In the genomic region with DNA sequence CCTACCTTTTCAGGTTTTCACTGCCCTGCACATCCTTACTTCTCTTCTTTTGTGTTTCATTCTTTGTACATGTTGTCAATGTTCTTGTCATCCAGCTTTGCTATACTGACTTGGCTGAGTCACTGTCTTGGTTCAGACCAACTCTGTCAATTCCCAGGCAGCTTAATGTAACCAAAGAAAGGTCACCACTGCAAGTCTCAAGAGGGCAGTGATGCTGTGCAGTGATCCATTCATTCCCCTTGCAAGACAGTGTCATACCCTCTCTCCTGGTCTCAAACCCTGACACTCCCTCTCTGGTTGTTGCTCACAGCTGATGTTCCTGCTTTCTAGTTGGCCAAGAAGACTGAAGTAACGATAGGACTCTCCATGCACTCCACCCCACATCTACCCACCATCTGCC, we compare ENCODE assay signal across 2 cellular contexts.
TF ChIP-seq lines count a peak whose summit lies in the region.

No MANE protein-coding gene starts in this region.

TF ChIP-seq in A549, 52 proteins besides CTCF, POLR2A, EP300 and RAD21 (continued from another document):
- TF ChIP-seq MYC (IDR thresholded peaks at IDR 0.05; ENCODE audit: borderline replicate concordance, low read length) (no peak), SMC3 (IDR thresholded peaks at IDR 0.05) (no peak), JUNB (IDR thresholded peaks at IDR 0.05) (no peak), ZSCAN20 (CRISPR knock-in tag; IDR thresholded peaks at IDR 0.05) (no peak), CBX2 (IDR thresholded peaks at IDR 0.05; ENCODE audit: borderline replicate concordance, low read depth) (no peak), ZNF302 (CRISPR knock-in tag; IDR thresholded peaks at IDR 0.05) (no peak), CHD4 (IDR thresholded peaks at IDR 0.05; ENCODE audit: borderline replicate concordance) (no peak), EHMT2 (IDR thresholded peaks at IDR 0.05; ENCODE audit: low read depth) (no peak), FOXS1 (CRISPR knock-in tag; IDR thresholded peaks at IDR 0.05) (no peak), CHD2 (IDR thresholded peaks at IDR 0.05; ENCODE audit: low read length, partially characterized antibody) (no peak), HOXA7 (CRISPR knock-in tag; IDR thresholded peaks at IDR 0.05) (no peak), HEYL (CRISPR knock-in tag; IDR thresholded peaks at IDR 0.05) (no peak), MAFK (IDR thresholded peaks at IDR 0.05; ENCODE audit: partially characterized antibody) (no peak), RARB (CRISPR knock-in tag; IDR thresholded peaks at IDR 0.05) (no peak)
- TF ChIP-seq, protein P1, sequence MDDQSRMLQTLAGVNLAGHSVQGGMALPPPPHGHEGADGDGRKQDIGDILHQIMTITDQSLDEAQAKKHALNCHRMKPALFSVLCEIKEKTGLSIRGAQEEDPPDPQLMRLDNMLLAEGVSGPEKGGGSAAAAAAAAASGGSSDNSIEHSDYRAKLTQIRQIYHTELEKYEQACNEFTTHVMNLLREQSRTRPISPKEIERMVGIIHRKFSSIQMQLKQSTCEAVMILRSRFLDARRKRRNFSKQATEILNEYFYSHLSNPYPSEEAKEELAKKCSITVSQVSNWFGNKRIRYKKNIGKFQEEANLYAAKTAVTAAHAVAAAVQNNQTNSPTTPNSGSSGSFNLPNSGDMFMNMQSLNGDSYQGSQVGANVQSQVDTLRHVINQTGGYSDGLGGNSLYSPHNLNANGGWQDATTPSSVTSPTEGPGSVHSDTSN (IDR thresholded peaks at IDR 0.05): no peak
- TF ChIP-seq, protein P2, sequence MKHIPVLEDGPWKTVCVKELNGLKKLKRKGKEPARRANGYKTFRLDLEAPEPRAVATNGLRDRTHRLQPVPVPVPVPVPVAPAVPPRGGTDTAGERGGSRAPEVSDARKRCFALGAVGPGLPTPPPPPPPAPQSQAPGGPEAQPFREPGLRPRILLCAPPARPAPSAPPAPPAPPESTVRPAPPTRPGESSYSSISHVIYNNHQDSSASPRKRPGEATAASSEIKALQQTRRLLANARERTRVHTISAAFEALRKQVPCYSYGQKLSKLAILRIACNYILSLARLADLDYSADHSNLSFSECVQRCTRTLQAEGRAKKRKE (CRISPR knock-in tag; IDR thresholded peaks at IDR 0.05; ENCODE audit: low read depth): no peak
- TF ChIP-seq, protein P3, sequence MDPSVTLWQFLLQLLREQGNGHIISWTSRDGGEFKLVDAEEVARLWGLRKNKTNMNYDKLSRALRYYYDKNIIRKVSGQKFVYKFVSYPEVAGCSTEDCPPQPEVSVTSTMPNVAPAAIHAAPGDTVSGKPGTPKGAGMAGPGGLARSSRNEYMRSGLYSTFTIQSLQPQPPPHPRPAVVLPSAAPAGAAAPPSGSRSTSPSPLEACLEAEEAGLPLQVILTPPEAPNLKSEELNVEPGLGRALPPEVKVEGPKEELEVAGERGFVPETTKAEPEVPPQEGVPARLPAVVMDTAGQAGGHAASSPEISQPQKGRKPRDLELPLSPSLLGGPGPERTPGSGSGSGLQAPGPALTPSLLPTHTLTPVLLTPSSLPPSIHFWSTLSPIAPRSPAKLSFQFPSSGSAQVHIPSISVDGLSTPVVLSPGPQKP (IDR thresholded peaks at IDR 0.05; ENCODE audit: low read depth, low read length): no peak
- TF ChIP-seq, protein P4, sequence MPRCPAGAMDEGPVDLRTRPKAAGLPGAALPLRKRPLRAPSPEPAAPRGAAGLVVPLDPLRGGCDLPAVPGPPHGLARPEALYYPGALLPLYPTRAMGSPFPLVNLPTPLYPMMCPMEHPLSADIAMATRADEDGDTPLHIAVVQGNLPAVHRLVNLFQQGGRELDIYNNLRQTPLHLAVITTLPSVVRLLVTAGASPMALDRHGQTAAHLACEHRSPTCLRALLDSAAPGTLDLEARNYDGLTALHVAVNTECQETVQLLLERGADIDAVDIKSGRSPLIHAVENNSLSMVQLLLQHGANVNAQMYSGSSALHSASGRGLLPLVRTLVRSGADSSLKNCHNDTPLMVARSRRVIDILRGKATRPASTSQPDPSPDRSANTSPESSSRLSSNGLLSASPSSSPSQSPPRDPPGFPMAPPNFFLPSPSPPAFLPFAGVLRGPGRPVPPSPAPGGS (IDR thresholded peaks at IDR 0.05): no peak

TF ChIP-seq in WTC11, 78 proteins besides CTCF, POLR2A, EP300 and RAD21 (continued from another document):
- TF ChIP-seq ZNF317 (CRISPR knock-in tag; IDR thresholded peaks at IDR 0.05; ENCODE audit: borderline replicate concordance, low read depth) (no peak), IRF2 (CRISPR knock-in tag; IDR thresholded peaks at IDR 0.05; ENCODE audit: borderline replicate concordance, low read depth) (no peak), NFE2L1 (CRISPR knock-in tag; IDR thresholded peaks at IDR 0.05) (no peak), NFYB (CRISPR knock-in tag; conservative IDR thresholded peaks at IDR 0.05; ENCODE audit: low read depth) (no peak), SMAD3 (CRISPR knock-in tag; IDR thresholded peaks at IDR 0.05; ENCODE audit: borderline replicate concordance) (no peak)
- TF ChIP-seq, protein P5, sequence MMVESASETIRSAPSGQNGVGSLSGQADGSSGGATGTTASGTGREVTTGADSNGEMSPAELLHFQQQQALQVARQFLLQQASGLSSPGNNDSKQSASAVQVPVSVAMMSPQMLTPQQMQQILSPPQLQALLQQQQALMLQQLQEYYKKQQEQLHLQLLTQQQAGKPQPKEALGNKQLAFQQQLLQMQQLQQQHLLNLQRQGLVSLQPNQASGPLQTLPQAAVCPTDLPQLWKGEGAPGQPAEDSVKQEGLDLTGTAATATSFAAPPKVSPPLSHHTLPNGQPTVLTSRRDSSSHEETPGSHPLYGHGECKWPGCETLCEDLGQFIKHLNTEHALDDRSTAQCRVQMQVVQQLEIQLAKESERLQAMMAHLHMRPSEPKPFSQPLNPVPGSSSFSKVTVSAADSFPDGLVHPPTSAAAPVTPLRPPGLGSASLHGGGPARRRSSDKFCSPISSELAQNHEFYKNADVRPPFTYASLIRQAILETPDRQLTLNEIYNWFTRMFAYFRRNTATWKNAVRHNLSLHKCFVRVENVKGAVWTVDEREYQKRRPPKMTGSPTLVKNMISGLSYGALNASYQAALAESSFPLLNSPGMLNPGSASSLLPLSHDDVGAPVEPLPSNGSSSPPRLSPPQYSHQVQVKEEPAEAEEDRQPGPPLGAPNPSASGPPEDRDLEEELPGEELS (CRISPR knock-in tag; IDR thresholded peaks at IDR 0.05): no peak
- TF ChIP-seq, protein P6, sequence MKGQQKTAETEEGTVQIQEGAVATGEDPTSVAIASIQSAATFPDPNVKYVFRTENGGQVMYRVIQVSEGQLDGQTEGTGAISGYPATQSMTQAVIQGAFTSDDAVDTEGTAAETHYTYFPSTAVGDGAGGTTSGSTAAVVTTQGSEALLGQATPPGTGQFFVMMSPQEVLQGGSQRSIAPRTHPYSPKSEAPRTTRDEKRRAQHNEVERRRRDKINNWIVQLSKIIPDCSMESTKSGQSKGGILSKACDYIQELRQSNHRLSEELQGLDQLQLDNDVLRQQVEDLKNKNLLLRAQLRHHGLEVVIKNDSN (CRISPR knock-in tag; IDR thresholded peaks at IDR 0.05): no peak
- TF ChIP-seq, protein P7, sequence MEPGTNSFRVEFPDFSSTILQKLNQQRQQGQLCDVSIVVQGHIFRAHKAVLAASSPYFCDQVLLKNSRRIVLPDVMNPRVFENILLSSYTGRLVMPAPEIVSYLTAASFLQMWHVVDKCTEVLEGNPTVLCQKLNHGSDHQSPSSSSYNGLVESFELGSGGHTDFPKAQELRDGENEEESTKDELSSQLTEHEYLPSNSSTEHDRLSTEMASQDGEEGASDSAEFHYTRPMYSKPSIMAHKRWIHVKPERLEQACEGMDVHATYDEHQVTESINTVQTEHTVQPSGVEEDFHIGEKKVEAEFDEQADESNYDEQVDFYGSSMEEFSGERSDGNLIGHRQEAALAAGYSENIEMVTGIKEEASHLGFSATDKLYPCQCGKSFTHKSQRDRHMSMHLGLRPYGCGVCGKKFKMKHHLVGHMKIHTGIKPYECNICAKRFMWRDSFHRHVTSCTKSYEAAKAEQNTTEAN (CRISPR knock-in tag; IDR thresholded peaks at IDR 0.05): no peak
- TF ChIP-seq, protein P8, sequence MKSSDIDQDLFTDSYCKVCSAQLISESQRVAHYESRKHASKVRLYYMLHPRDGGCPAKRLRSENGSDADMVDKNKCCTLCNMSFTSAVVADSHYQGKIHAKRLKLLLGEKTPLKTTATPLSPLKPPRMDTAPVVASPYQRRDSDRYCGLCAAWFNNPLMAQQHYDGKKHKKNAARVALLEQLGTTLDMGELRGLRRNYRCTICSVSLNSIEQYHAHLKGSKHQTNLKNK (CRISPR knock-in tag; IDR thresholded peaks at IDR 0.05): no peak
